9 cellular contexts compared by ENCODE assay signal in genomic region chr11:6646040-6646439, GRCh38. TPM values are rescaled to one million over a fixed set of nuclear protein-coding genes. Genes with fewer than 3 reads are reported as not detected.
DNase-seq lines count a peak whose midpoint lies in the region; ATAC-seq and TF ChIP-seq lines count a peak whose summit lies in the region.
"Had no signal": no experiment of that assay in that cellular context is flagged by ENCODE, and none has a peak within 500 bp of the region (broad histone marks: within the 10 kb centered on the region; RNA-seq: fewer than 3 reads in every experiment).

No MANE protein-coding gene starts in this region.

- no peaks in the 10 kb centered on the region for H3K27me3 Mint-ChIP-seq in CD4-positive, CD25-positive, alpha-beta regulatory T cell

- H3K9ac ChIP-seq in Karpas-422 (ENCODE audit: low read length), result no peak overlapping the region

- no peak for DNase-seq in CD4-positive, CD25-positive, alpha-beta regulatory T cell
- DNase-seq in Karpas-422 (no peak), esophagus squamous epithelium (lab: John Stamatoyannopoulos, UW) (no peak), omental fat pad (ENCODE audit: low spot score) (no peak), AML-193 (lab: John Stamatoyannopoulos, UW) (no peak), OCI-M2 (lab: John Stamatoyannopoulos, UW; ENCODE audit: unreplicated experiment) (no peak), NCI-H1436 treated with DMSO at 0.1 percent for 48 hours (lab: John Stamatoyannopoulos, UW) (no peak), NCI-H1436 (lab: John Stamatoyannopoulos, UW) (no peak)

- no peaks in the 10 kb centered on the region for H3K9me2 ChIP-seq in Karpas-422 (replicated peaks; ENCODE audit: insufficient read depth, low read length)

- WGBS in esophagus squamous epithelium, 2 donors, result 50 to 66% methylated on average over 11 of the region's 11 CpGs

- intact Hi-C loops in esophagus squamous epithelium (cut with DNase I), result no loop called here

- no peak overlapping the region for H3K4me2 ChIP-seq in Karpas-422 (ENCODE audit: low read depth, low read length, poor library complexity, severe bottlenecking)

- TF ChIP-seq CTCF in esophagus squamous epithelium (IDR thresholded peaks at IDR 0.05) (no peak), omental fat pad (IDR thresholded peaks at IDR 0.05) (no peak)

- H3K4me1 Mint-ChIP-seq in CD4-positive, CD25-positive, alpha-beta regulatory T cell, result no peaks in the 10 kb centered on the region

- H3K9me3 Mint-ChIP-seq in CD4-positive, CD25-positive, alpha-beta regulatory T cell, result no peaks in the 10 kb centered on the region
- H3K9me3 Mint-ChIP-seq: activated naive CD4-positive, alpha-beta T cell treated with anti-CD3 and anti-CD28 coated beads for 36 hours had no signal

- peak overlapping the region in 1 of 4 donors; percentile 46 for H3K4me3 Mint-ChIP-seq in CD4-positive, CD25-positive, alpha-beta regulatory T cell
- H3K4me3 Mint-ChIP-seq: activated naive CD4-positive, alpha-beta T cell treated with anti-CD3 and anti-CD28 coated beads for 36 hours had no signal

- no peaks in the 10 kb centered on the region for H3K9me3 ChIP-seq in CD4-positive, CD25-positive, alpha-beta regulatory T cell (ENCODE audit: control insufficient read depth in 2 of 2, low read length in 2 of 2)
- H3K9me3 ChIP-seq in Karpas-422 (ENCODE audit: low read length) (no peaks in the 10 kb centered on the region), esophagus squamous epithelium (no peaks in the 10 kb centered on the region)

- no peaks in the 10 kb centered on the region for H3K36me3 Mint-ChIP-seq in CD4-positive, CD25-positive, alpha-beta regulatory T cell

- peak overlapping the region; percentile 90 for H2AFZ ChIP-seq in Karpas-422 (ENCODE audit: low read length)

- ATAC-seq in CD4-positive, CD25-positive, alpha-beta regulatory T cell (ENCODE audit: low read depth in 2 of 2), result no peak
- ATAC-seq in omental fat pad (ENCODE audit: low FRiP score), result peak; percentile 27

- peaks cover 4% of the 10 kb centered on the region for H3K27me3 ChIP-seq in CD4-positive, CD25-positive, alpha-beta regulatory T cell (ENCODE audit: control insufficient read depth, insufficient read depth, low read length)
- H3K27me3 ChIP-seq in Karpas-422 (ENCODE audit: low read length) (no peaks in the 10 kb centered on the region), esophagus squamous epithelium (peaks cover 0 to 7% (median 0%) of the 10 kb centered on the region in 4 donors)

- TF ChIP-seq POLR2A in esophagus squamous epithelium (IDR thresholded peaks at IDR 0.05), result no peak

- peak overlapping the region; percentile 49 for H3K4me3 ChIP-seq in CD4-positive, CD25-positive, alpha-beta regulatory T cell (ENCODE audit: low read depth, low read length)
- no peak overlapping the region for H3K4me3 ChIP-seq in Karpas-422 (ENCODE audit: low read length)
- H3K4me3 ChIP-seq in esophagus squamous epithelium, result peak overlapping the region in 1 of 4 donors; percentile 21

- no peaks in the 10 kb centered on the region for H3K36me3 ChIP-seq in CD4-positive, CD25-positive, alpha-beta regulatory T cell (ENCODE audit: control insufficient read depth, insufficient read depth, low read length)
- H3K36me3 ChIP-seq in Karpas-422 (ENCODE audit: insufficient read depth, low read length) (no peaks in the 10 kb centered on the region), esophagus squamous epithelium (peaks cover 0 to 2% (median 0%) of the 10 kb centered on the region in 3 donors)

- H3K4me1 ChIP-seq in CD4-positive, CD25-positive, alpha-beta regulatory T cell (ENCODE audit: control insufficient read depth, insufficient read depth, low read length, poor library complexity, severe bottlenecking), result peaks cover 49% of the 10 kb centered on the region
- H3K4me1 ChIP-seq in Karpas-422 (ENCODE audit: low read length), result peaks cover 12% of the 10 kb centered on the region
- H3K4me1 ChIP-seq in esophagus squamous epithelium, result peaks cover 15 to 41% (median 23%) of the 10 kb centered on the region in 3 donors

- H3K79me2 ChIP-seq in Karpas-422 (ENCODE audit: low read length), result no peaks in the 10 kb centered on the region

- H3K27ac ChIP-seq in CD4-positive, CD25-positive, alpha-beta regulatory T cell (ENCODE audit: insufficient read depth, low read length, poor library complexity, severe bottlenecking), result peak overlapping the region; percentile 81
- H3K27ac ChIP-seq in Karpas-422 (ENCODE audit: low read length) (no peak overlapping the region), esophagus squamous epithelium (peak overlapping the region in 3 of 4 donors; percentile 68 to 85 (median 77))

- H3K27ac Mint-ChIP-seq in CD4-positive, CD25-positive, alpha-beta regulatory T cell, result no peak overlapping the region
- H3K27ac Mint-ChIP-seq: activated naive CD4-positive, alpha-beta T cell treated with anti-CD3 and anti-CD28 coated beads for 36 hours had no signal

- no peaks in the 10 kb centered on the region for H4K20me1 ChIP-seq in Karpas-422 (ENCODE audit: insufficient read depth, low read depth, low read length)

RNA-seq across cellular contexts. Expression of gene DCHS1, which starts 9.6 kb away (rescaled TPM):
- total RNA-seq in CD4-positive, CD25-positive, alpha-beta regulatory T cell, result 2.4 TPM
- 1 to 10 TPM in 2 of 4 donors, under 1 TPM in 2; 0.49 to 1.6 (median 1.0) TPM for polyA plus RNA-seq in CD4-positive, CD25-positive, alpha-beta regulatory T cell
- total RNA-seq in Karpas-422 (2014; rRNA removed; shearing (Covaris generic); ENCODE audit: low replicate concordance), result 0.04 and 0.11 TPM in 2 replicates
- total RNA-seq in esophagus squamous epithelium, result 1 to 10 TPM; 1.1 to 9.9 (median 2.3) TPM
- total RNA-seq in omental fat pad, result 10 to 100 TPM; 12.6 to 26.3 (median 19.4) TPM

RNA-seq across cellular contexts. Expression of gene TPP1, which starts 26.8 kb away (rescaled TPM):
- total RNA-seq in CD4-positive, CD25-positive, alpha-beta regulatory T cell, result 100 TPM
- 100 to 1,000 TPM; 135 to 165 (median 137) TPM for polyA plus RNA-seq in CD4-positive, CD25-positive, alpha-beta regulatory T cell
- total RNA-seq in Karpas-422 (2014; rRNA removed; shearing (Covaris generic); ENCODE audit: low replicate concordance), result 41.5 and 45.5 TPM in 2 replicates
- total RNA-seq in esophagus squamous epithelium (10 to 100 TPM; 15.4 to 34.9 (median 27.8) TPM), omental fat pad (10 to 100 TPM; 73.8 to 95.0 (median 83.9) TPM)

RNA-seq across cellular contexts. Expression of gene TAF10, which starts 34.0 kb away (rescaled TPM):
- 125 TPM for total RNA-seq in CD4-positive, CD25-positive, alpha-beta regulatory T cell
- 100 to 1,000 TPM; 254 to 386 (median 265) TPM for polyA plus RNA-seq in CD4-positive, CD25-positive, alpha-beta regulatory T cell
- total RNA-seq in Karpas-422 (2014; rRNA removed; shearing (Covaris generic); ENCODE audit: low replicate concordance), result 158 and 192 TPM in 2 replicates
- 10 to 100 TPM; 31.9 to 69.2 (median 48.6) TPM for total RNA-seq in esophagus squamous epithelium
- 10 to 100 TPM; 31.9 to 52.6 (median 37.1) TPM for total RNA-seq in omental fat pad

RNA-seq across cellular contexts. Expression of gene MRPL17, which starts 37.1 kb away (rescaled TPM):
- 10.0 TPM for total RNA-seq in CD4-positive, CD25-positive, alpha-beta regulatory T cell
- 10 to 100 TPM; 18.5 to 35.5 (median 25.1) TPM for polyA plus RNA-seq in CD4-positive, CD25-positive, alpha-beta regulatory T cell
- total RNA-seq in Karpas-422 (2014; rRNA removed; shearing (Covaris generic); ENCODE audit: low replicate concordance), result 55.4 and 67.3 TPM in 2 replicates
- total RNA-seq in esophagus squamous epithelium (10 to 100 TPM; 18.9 to 31.8 (median 26.1) TPM), omental fat pad (10 to 100 TPM; 20.0 to 31.6 (median 29.0) TPM)

RNA-seq across cellular contexts. Expression of gene ILK, which starts 42.5 kb away (rescaled TPM):
- 62.9 TPM for total RNA-seq in CD4-positive, CD25-positive, alpha-beta regulatory T cell
- 100 to 1,000 TPM in 2 of 4 donors, 10 to 100 TPM in 2; 92.8 to 141 (median 115) TPM for polyA plus RNA-seq in CD4-positive, CD25-positive, alpha-beta regulatory T cell
- 48.6 and 65.6 TPM in 2 replicates for total RNA-seq in Karpas-422 (2014; rRNA removed; shearing (Covaris generic); ENCODE audit: low replicate concordance)
- total RNA-seq in esophagus squamous epithelium, result 100 to 1,000 TPM in 1 of 4 donors, 10 to 100 TPM in 3; 34.5 to 128 (median 49.5) TPM
- 100 to 1,000 TPM in 3 of 4 donors, 10 to 100 TPM in 1; 92.1 to 189 (median 118) TPM for total RNA-seq in omental fat pad
